11 cellular contexts compared by ENCODE assay signal in the genomic region with DNA sequence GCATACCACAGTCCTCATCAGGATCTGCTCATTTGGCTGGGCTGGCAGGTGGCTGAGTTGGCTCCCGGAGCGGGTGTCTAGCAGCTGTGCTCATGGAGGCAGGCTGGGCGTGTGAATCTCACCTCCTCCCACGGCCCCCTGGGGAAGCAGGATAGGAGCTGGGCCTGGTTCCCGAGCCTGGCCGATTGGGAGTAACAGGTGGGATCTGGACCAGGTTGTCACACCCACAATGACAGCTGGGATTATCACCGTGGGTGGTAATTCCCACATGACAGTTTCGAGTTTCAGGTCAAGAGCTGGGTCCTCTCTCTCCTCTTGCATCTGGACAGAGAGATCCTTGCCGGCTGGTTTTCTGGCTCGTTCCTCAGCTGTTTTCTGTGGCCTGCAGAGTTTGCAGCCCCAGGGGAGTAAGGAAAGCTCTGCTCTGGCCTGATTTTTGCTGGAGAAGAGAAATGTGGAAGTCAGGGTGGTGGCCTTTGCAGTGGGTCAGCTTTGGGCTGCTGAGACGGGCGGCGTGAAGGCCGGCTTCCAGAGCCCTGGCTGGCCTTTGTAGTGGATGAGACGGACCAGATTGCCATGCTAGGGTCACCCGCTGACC. TPM values are rescaled to one million over a fixed set of nuclear protein-coding genes. Genes with fewer than 3 reads are reported as not detected.
A peak's percentile ranks its signal among the peaks of the same experiment; 100 is the strongest.
DNase-seq lines count a peak whose midpoint lies in the region; ATAC-seq and TF ChIP-seq lines count a peak whose summit lies in the region.
"Had no signal": no experiment of that assay in that cellular context is flagged by ENCODE, and none has a peak within 500 bp of the region (broad histone marks: within the 10 kb centered on the region; RNA-seq: fewer than 3 reads in every experiment).

No MANE protein-coding gene starts in this region.

- H3K4me3 ChIP-seq in SJCRH30 = peak overlapping the region; percentile 23
- peak overlapping the region in 1 of 10 donors; percentile 11 for H3K4me3 ChIP-seq in heart right ventricle
- H3K4me3 ChIP-seq in stomach = no peak overlapping the region
- H3K4me3 ChIP-seq: A549 had no signal

- TF ChIP-seq EP300 in stomach (IDR thresholded peaks at IDR 0.05) = no peak

- H3K27ac ChIP-seq in SJCRH30 = peak overlapping the region; percentile 75
- peak overlapping the region in 6 of 10 donors; percentile 10 to 62 (median 26) for H3K27ac ChIP-seq in heart right ventricle
- peak overlapping the region in 3 of 5 donors; percentile 30 to 62 (median 58) for H3K27ac ChIP-seq in stomach
- H3K27ac ChIP-seq: A549, epithelial cell of prostate had no signal

- ATAC-seq in heart right ventricle = peak; percentile 72 to 84 (median 76)
- ATAC-seq in GM18502 (IDR thresholded peaks at IDR 0.05; ENCODE audit: poor library complexity, unreplicated experiment) = no peak
- no peak for ATAC-seq in GM18511 (IDR thresholded peaks at IDR 0.05; ENCODE audit: unreplicated experiment)
- ATAC-seq: A549, HCT116 had no signal

- H3K9me3 ChIP-seq in SJCRH30 (replicated peaks) (no peaks in the 10 kb centered on the region), heart right ventricle (no peaks in the 10 kb centered on the region), stomach (no peaks in the 10 kb centered on the region)
- H3K9me3 ChIP-seq: A549 had no signal

- H3K27me3 ChIP-seq in SJCRH30 (no peaks in the 10 kb centered on the region), heart right ventricle (no peaks in the 10 kb centered on the region), stomach (no peaks in the 10 kb centered on the region)

- TF ChIP-seq POLR2A in stomach (IDR thresholded peaks at IDR 0.05) = no peak

- DNase-seq in NCI-H187 (lab: John Stamatoyannopoulos, UW) = peak; percentile 34 to 37
- DNase-seq in NCI-H187 treated with DMSO at 0.1 percent for 48 hours (lab: John Stamatoyannopoulos, UW) = no peak
- peak; percentile 100 for DNase-seq in SJCRH30
- DNase-seq in heart right ventricle = peak; percentile 77 to 88
- DNase-seq in stomach = peak; percentile 44
- no peak for DNase-seq in activated gamma-delta T cell treated with Interleukin-2 at 50 U/mL for 16 hours

- peaks cover 59% of the 10 kb centered on the region for H3K4me1 ChIP-seq in SJCRH30
- peaks cover 17 to 73% (median 47%) of the 10 kb centered on the region in 9 donors for H3K4me1 ChIP-seq in heart right ventricle
- peaks cover 19 to 77% (median 63%) of the 10 kb centered on the region in 4 donors for H3K4me1 ChIP-seq in stomach
- H3K4me1 ChIP-seq: A549 had no signal

- H3K36me3 ChIP-seq in SJCRH30 (no peaks in the 10 kb centered on the region), heart right ventricle (no peaks in the 10 kb centered on the region), stomach (no peaks in the 10 kb centered on the region)

- intact Hi-C loops in heart right ventricle (cut with DNase I) = loop anchor here in 5 of 10 donors (5.0 to 10.0 kb wide), 5 partner anchors 35 to 60 kb away; partner anchors contain the start of gene BCR (in 3 of the 5)
- intact Hi-C loops in stomach (cut with DNase I; ENCODE audit: low total_unique reads) = no loop called here

- 25 to 45% methylated on average over 16 of the region's 16 CpGs for WGBS in heart right ventricle, 2 donors
- 46 to 56% (median 50%) methylated on average over 10 to 16 of the region's 16 CpGs for WGBS in stomach, 5 donors

- no peak for TF ChIP-seq CTCF in heart right ventricle (IDR thresholded peaks at IDR 0.05)
- no peak for TF ChIP-seq CTCF in stomach (IDR thresholded peaks at IDR 0.05)

RNA-seq across cellular contexts. Expression of gene BCR, which starts 57.0 kb away (rescaled TPM):
- total RNA-seq in SJCRH30 (2014; rRNA removed; shearing (Covaris generic)) = 24.9 and 27.2 TPM in 2 replicates
- total RNA-seq in heart right ventricle (10 to 100 TPM; 15.2 to 33.4 (median 28.3) TPM), stomach (10 to 100 TPM; 12.8 to 80.1 (median 41.5) TPM)
- polyA plus RNA-seq in heart right ventricle (10 to 100 TPM; 10.9 to 20.1 TPM), stomach (10 to 100 TPM; 10.4 to 14.7 (median 14.1) TPM)

Comparison
In these comparisons a context has a peak if more than half of its experiments do, and no peak if none do; other contexts are left out.
1. DNase-seq: peak in NCI-H187 (2 of 2), SJCRH30 (2 of 2), heart right ventricle (2 of 2) and stomach (single experiment); none in NCI-H187 treated with DMSO at 0.1 percent for 48 hours (single experiment) and activated gamma-delta T cell treated with Interleukin-2 at 50 U/mL for 16 hours (single experiment).
2. ATAC-seq: peak in heart right ventricle (8 of 8); none in GM18502 (single experiment) and GM18511 (single experiment).
3. Peak in every context shown above with its lines, with median percentiles within 50 percentile points of each other: H3K27ac ChIP-seq.